ENCODE assay signal across 8 cellular contexts in genomic region chr20:62702886-62703852, GRCh38. TPM values are rescaled to one million over a fixed set of nuclear protein-coding genes. Genes with fewer than 3 reads are reported as not detected.
A peak's percentile ranks its signal among the peaks of the same experiment; 100 is the strongest.
DNase-seq lines count a peak whose midpoint lies in the region; ATAC-seq lines count a peak whose summit lies in the region.

No MANE protein-coding gene starts in this region.

- no peak overlapping the region for H3K4me3 Mint-ChIP-seq in activated T-helper 2 cell treated with anti-CD3 and anti-CD28 coated beads, Interferon-gamma antibody, Interleukin-2, Interleukin-4, amounts not matched to agents 10 μg/mL and 5 μg/mL and 100 μg/mL, durations not matched to agents 14 hours and 24 hours and 36 hours (ENCODE audit: low read depth)

- H3K9me3 ChIP-seq in muscle layer of colon (ENCODE audit: low read length), result no peaks in the 10 kb centered on the region

- no peaks in the 10 kb centered on the region for H3K9me3 Mint-ChIP-seq in activated T-helper 2 cell treated with anti-CD3 and anti-CD28 coated beads, Interferon-gamma antibody, Interleukin-2, Interleukin-4, amounts not matched to agents 10 μg/mL and 5 μg/mL and 100 μg/mL, durations not matched to agents 14 hours and 24 hours and 36 hours

- H3K27me3 ChIP-seq in muscle layer of colon (ENCODE audit: control insufficient read depth in 1 of 2, insufficient read depth in 2 of 2, low read length in 2 of 2), result peaks cover 0 to 12% of the 10 kb centered on the region in 2 donors

- intact Hi-C loops in activated T-helper 2 cell treated with anti-CD3 and anti-CD28 coated beads, Interferon-gamma antibody, Interleukin-2, Interleukin-4, amounts not matched to agents 10 μg/mL and 5 μg/mL and 100 μg/mL, durations not matched to agents 14 hours and 24 hours and 36 hours (cut with micrococcal nuclease), result no loop called here
- intact Hi-C loops in head of caudate nucleus (cut with DNase I), result no loop called here

- ATAC-seq in GM21423 (IDR thresholded peaks at IDR 0.05; ENCODE audit: unreplicated experiment) (no peak), GM21447 (IDR thresholded peaks at IDR 0.05; ENCODE audit: unreplicated experiment) (no peak), HG03045 (IDR thresholded peaks at IDR 0.05; ENCODE audit: unreplicated experiment) (no peak)

- no peak overlapping the region for H3K4me3 ChIP-seq in muscle layer of colon (ENCODE audit: low read depth in 1 of 2, low read length in 2 of 2)

- H3K4me1 Mint-ChIP-seq in activated T-helper 2 cell treated with anti-CD3 and anti-CD28 coated beads, Interferon-gamma antibody, Interleukin-2, Interleukin-4, amounts not matched to agents 10 μg/mL and 5 μg/mL and 100 μg/mL, durations not matched to agents 14 hours and 24 hours and 36 hours (ENCODE audit: low read depth), result peaks cover 5% of the 10 kb centered on the region

- no peaks in the 10 kb centered on the region for H3K36me3 ChIP-seq in muscle layer of colon (ENCODE audit: insufficient read depth, low read length)

- peak overlapping the region; percentile 76 for H3K27ac Mint-ChIP-seq in activated T-helper 2 cell treated with anti-CD3 and anti-CD28 coated beads, Interferon-gamma antibody, Interleukin-2, Interleukin-4, amounts not matched to agents 10 μg/mL and 5 μg/mL and 100 μg/mL, durations not matched to agents 14 hours and 24 hours and 36 hours

- peaks cover 35% of the 10 kb centered on the region for H3K4me1 ChIP-seq in muscle layer of colon (ENCODE audit: insufficient read depth, low read length)

- H3K27me3 Mint-ChIP-seq in activated T-helper 2 cell treated with anti-CD3 and anti-CD28 coated beads, Interferon-gamma antibody, Interleukin-2, Interleukin-4, amounts not matched to agents 10 μg/mL and 5 μg/mL and 100 μg/mL, durations not matched to agents 14 hours and 24 hours and 36 hours (ENCODE audit: low read depth), result peaks cover 37% of the 10 kb centered on the region

- H3K9ac ChIP-seq in muscle layer of colon (ENCODE audit: low read length), result no peak overlapping the region

- DNase-seq in DMS79 (lab: John Stamatoyannopoulos, UW) (peak; percentile 25), NCI-H146 treated with DMSO at 0.1 percent for 48 hours (lab: John Stamatoyannopoulos, UW; ENCODE audit: unreplicated experiment) (peak; percentile 44), head of caudate nucleus (no peak)
- no peak for DNase-seq in activated T-helper 2 cell treated with anti-CD3 and anti-CD28 coated beads, Interferon-gamma antibody, Interleukin-2, Interleukin-4, amounts not matched to agents 10 μg/mL and 5 μg/mL and 100 μg/mL, durations not matched to agents 14 hours and 24 hours and 36 hours (ENCODE audit: low spot score)

- peak overlapping the region; percentile 82 for H3K27ac ChIP-seq in muscle layer of colon (ENCODE audit: low read depth, low read length)

- H3K36me3 Mint-ChIP-seq in activated T-helper 2 cell treated with anti-CD3 and anti-CD28 coated beads, Interferon-gamma antibody, Interleukin-2, Interleukin-4, amounts not matched to agents 10 μg/mL and 5 μg/mL and 100 μg/mL, durations not matched to agents 14 hours and 24 hours and 36 hours (ENCODE audit: low read depth), result no peaks in the 10 kb centered on the region

RNA-seq across cellular contexts. Expression of gene NTSR1, which starts 5.5 kb away (rescaled TPM):
- not detected in 2 replicates for total RNA-seq in activated T-helper 2 cell treated with anti-CD3 and anti-CD28 coated beads, Interferon-gamma antibody, Interleukin-2, Interleukin-4, amounts not matched to agents 10 μg/mL and 5 μg/mL and 100 μg/mL, durations not matched to agents 14 hours and 24 hours and 36 hours

Comparison
In these comparisons a context has a peak if more than half of its experiments do, and no peak if none do; other contexts are left out.
1. DNase-seq: peak in DMS79 (single experiment) and NCI-H146 treated with DMSO at 0.1 percent for 48 hours (single experiment); none in activated T-helper 2 cell treated with anti-CD3 and anti-CD28 coated beads, Interferon-gamma antibody, Interleukin-2, Interleukin-4, amounts not matched to agents 10 μg/mL and 5 μg/mL and 100 μg/mL, durations not matched to agents 14 hours and 24 hours and 36 hours (single experiment) and head of caudate nucleus (0 of 42).